ENCODE assay signal across 5 cellular contexts in genomic region chr10:115660391-115660790, GRCh38.
"Had no signal": no experiment of that assay in that cellular context is flagged by ENCODE, and none has a peak within 500 bp of the region (broad histone marks: within the 10 kb centered on the region; RNA-seq: fewer than 3 reads in every experiment).

No MANE protein-coding gene starts in this region.

- H3K9me3 ChIP-seq: HAP-1 had no signal

- H2AFZ ChIP-seq: GM23248 had no signal

- H3K4me3 ChIP-seq: GM23248, HAP-1 had no signal

- H3K4me1 ChIP-seq: HAP-1 had no signal

- H3K27ac ChIP-seq: GM23248 had no signal

- DNase-seq: GM23248, GOT3, H7, KBM-7 had no signal

- H3K9ac ChIP-seq: GM23248 had no signal

- H3K36me3 ChIP-seq: HAP-1 had no signal
